Comparison of ENCODE assay signal across 15 cellular contexts in the genomic region with DNA sequence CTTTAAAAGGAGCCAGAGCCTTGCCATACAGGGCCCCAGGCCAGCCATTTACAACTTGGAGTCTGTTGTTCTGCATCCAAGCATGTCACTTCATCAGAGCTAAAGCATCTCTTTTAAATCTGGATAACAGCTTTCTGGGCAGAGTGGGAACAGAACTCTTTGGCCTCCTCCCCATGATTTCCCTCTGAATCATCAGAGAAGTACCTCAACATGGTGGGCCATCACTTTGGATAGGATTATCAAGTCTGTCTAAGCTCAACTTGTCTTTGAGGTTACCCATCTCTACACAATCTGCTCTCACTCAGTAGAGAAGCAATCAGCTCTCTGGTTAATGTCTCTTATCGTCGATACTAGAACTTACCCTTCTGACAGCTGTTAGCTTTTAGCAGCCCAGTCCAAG.
DNase-seq lines count a peak whose midpoint lies in the region; ATAC-seq and TF ChIP-seq lines count a peak whose summit lies in the region.
"Had no signal": no experiment of that assay in that cellular context is flagged by ENCODE, and none has a peak within 500 bp of the region (broad histone marks: within the 10 kb centered on the region; RNA-seq: fewer than 3 reads in every experiment).

No MANE protein-coding gene starts in this region.

- H3K9me2 ChIP-seq in hepatocyte (replicated peaks; ENCODE audit: insufficient read depth): no peaks in the 10 kb centered on the region

- H3K79me1 ChIP-seq in neuronal stem cell (ENCODE audit: low read depth, low read length): no peaks in the 10 kb centered on the region

- H3K79me2 ChIP-seq in hepatocyte: no peaks in the 10 kb centered on the region

- no peak overlapping the region for H3K4me3 ChIP-seq in hepatocyte
- no peak overlapping the region for H3K4me3 ChIP-seq in neuronal stem cell (ENCODE audit: low read length in 2 of 2)
- H3K4me3 ChIP-seq: Peyer's patch, SJSA1 had no signal

- H4K91ac ChIP-seq in neuronal stem cell (ENCODE audit: low read depth, low read length, poor library complexity): no peak overlapping the region

- H2BK12ac ChIP-seq in neuronal stem cell (ENCODE audit: low read length): no peak overlapping the region

- H3K23ac ChIP-seq in neuronal stem cell (ENCODE audit: low read depth, low read length, poor library complexity): no peak overlapping the region

- H3K4me2 ChIP-seq in hepatocyte: no peak overlapping the region
- H3K4me2 ChIP-seq in neuronal stem cell (ENCODE audit: insufficient read depth, low read length, poor library complexity, severe bottlenecking): no peak overlapping the region

- DNase-seq in EL (peak; percentile 5), NCI-H446 (lab: John Stamatoyannopoulos, UW) (peak; percentile 20 to 68), hepatocyte (ENCODE audit: low spot score) (peak; percentile 10), neuronal stem cell (ENCODE audit: low spot score) (no peak), HUDEP-2 (lab: John Stamatoyannopoulos, UW; ENCODE audit: unreplicated experiment in 76 of 76) (no peak), nucleus accumbens (lab: John Stamatoyannopoulos, UW) (no peak)
- DNase-seq: BE2C; CD4-positive, alpha-beta T cell; NCI-H1105; NCI-H2081; NCI-H2171 treated with DMSO at 0.1 percent for 48 hours; Peyer's patch; T-cell had no signal

- H4K8ac ChIP-seq in neuronal stem cell (ENCODE audit: low read depth, low read length): no peak overlapping the region

- no peak for TF ChIP-seq CTCF in hepatocyte (IDR thresholded peaks at IDR 0.05; ENCODE audit: poor library complexity)

- H3K9me3 ChIP-seq in hepatocyte (ENCODE audit: low read depth) (no peaks in the 10 kb centered on the region), neuronal stem cell (replicated peaks in 1 of 2; ENCODE audit: control insufficient read depth in 2 of 2, insufficient read depth in 1 of 2, low read depth in 1 of 2, low read length in 2 of 2) (no peaks in the 10 kb centered on the region)
- H3K9me3 ChIP-seq: BE2C, Peyer's patch, SJSA1 had no signal

- 45% methylated on average over 2 of the region's 2 CpGs for WGBS in hepatocyte (ENCODE audit: low lambda C conversion rate, missing lambda C conversion rate)
- WGBS in neuronal stem cell (ENCODE audit: extremely low coverage in 2 of 2, insufficient read length in 2 of 2, insufficient replicate concordance in 1 of 2), 2 donors: no CpG with 5 or more reads among the region's 2 CpGs

- H3K4me1 ChIP-seq in hepatocyte (ENCODE audit: insufficient read depth): no peaks in the 10 kb centered on the region
- H3K4me1 ChIP-seq in neuronal stem cell (ENCODE audit: control insufficient read depth in 2 of 2, insufficient read depth in 1 of 2, low read depth in 1 of 2, low read length in 2 of 2): no peaks in the 10 kb centered on the region
- H3K4me1 ChIP-seq: Peyer's patch, SJSA1 had no signal

- no peak overlapping the region for H3K14ac ChIP-seq in neuronal stem cell (ENCODE audit: low read length)

- H2AFZ ChIP-seq in hepatocyte: no peak overlapping the region
- peak overlapping the region; percentile 36 for H2AFZ ChIP-seq in neuronal stem cell (ENCODE audit: low read length)

- ATAC-seq in GM19023 (IDR thresholded peaks at IDR 0.05; ENCODE audit: unreplicated experiment): no peak
- ATAC-seq: T-cell had no signal

- H2BK5ac ChIP-seq in neuronal stem cell (ENCODE audit: low read length): no peak overlapping the region

- no peak overlapping the region for H2BK120ac ChIP-seq in neuronal stem cell (ENCODE audit: low read depth, low read length)

- H3K36me3 ChIP-seq in hepatocyte (replicated peaks; ENCODE audit: insufficient read depth, low read depth) (no peaks in the 10 kb centered on the region), neuronal stem cell (replicated peaks in 1 of 2; ENCODE audit: control insufficient read depth in 2 of 2, insufficient read depth in 2 of 2, low read length in 2 of 2) (no peaks in the 10 kb centered on the region)
- H3K36me3 ChIP-seq: BE2C, Peyer's patch, SJSA1 had no signal

- no peak overlapping the region for H3K18ac ChIP-seq in neuronal stem cell (ENCODE audit: low read length)

- no peaks in the 10 kb centered on the region for H3K27me3 ChIP-seq in hepatocyte
- no peaks in the 10 kb centered on the region for H3K27me3 ChIP-seq in neuronal stem cell (ENCODE audit: control insufficient read depth in 3 of 3, insufficient read depth in 3 of 3, low read depth in 1 of 3, low read length in 3 of 3)
- H3K27me3 ChIP-seq: BE2C, Peyer's patch, SJSA1 had no signal

- no peak overlapping the region for H3K9ac ChIP-seq in neuronal stem cell (ENCODE audit: low read depth, low read length, poor library complexity)

- no peak overlapping the region for H3K27ac ChIP-seq in hepatocyte
- H3K27ac ChIP-seq in neuronal stem cell (replicated peaks; ENCODE audit: low read length): no peak overlapping the region
- H3K27ac ChIP-seq: Peyer's patch, SJSA1 had no signal

- no peak overlapping the region for H3K4ac ChIP-seq in neuronal stem cell (ENCODE audit: low read length)

- no peak overlapping the region for H2BK15ac ChIP-seq in neuronal stem cell (ENCODE audit: low read length)

- no peak overlapping the region for H2AK5ac ChIP-seq in neuronal stem cell (ENCODE audit: low read depth, low read length)

- H4K20me1 ChIP-seq in hepatocyte (ENCODE audit: insufficient read depth, poor library complexity, severe bottlenecking): no peaks in the 10 kb centered on the region

Comparison
In these comparisons a context has a peak if more than half of its experiments do, and no peak if none do; other contexts are left out.
1. DNase-seq: peak in EL (single experiment), NCI-H446 (2 of 2) and hepatocyte (single experiment); none in neuronal stem cell (single experiment), HUDEP-2 (0 of 76) and nucleus accumbens (0 of 56).